ENCODE assay signal across 24 cellular contexts in the genomic region with DNA sequence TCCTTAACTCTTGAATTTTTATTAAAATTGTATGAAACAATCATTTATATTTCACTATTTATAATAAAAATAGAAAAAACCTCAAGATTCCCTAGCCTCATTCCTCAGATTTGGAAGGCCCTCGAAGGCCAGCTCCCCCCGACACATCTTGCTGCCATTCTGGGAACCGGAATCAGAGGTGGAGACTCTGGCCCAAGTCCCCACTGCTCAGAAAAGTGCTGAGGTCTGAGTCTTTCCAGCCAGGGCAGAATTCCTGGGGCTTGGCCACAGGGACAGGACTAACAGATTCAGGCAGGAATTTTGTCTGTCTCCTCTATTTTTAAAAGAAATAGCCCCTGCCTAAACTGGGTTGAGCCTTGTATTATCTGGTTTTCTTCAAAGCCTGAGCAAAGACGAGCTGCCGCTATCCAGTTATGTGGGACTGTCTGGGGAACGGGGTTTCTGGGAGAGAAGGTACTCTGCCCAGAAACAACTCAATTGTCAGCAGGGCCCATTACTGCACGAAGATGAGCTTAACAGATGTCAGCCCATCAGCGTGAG.
A peak's percentile ranks its signal among the peaks of the same experiment; 100 is the strongest.
DNase-seq lines count a peak whose midpoint lies in the region; ATAC-seq and TF ChIP-seq lines count a peak whose summit lies in the region.
"Had no signal": no experiment of that assay in that cellular context is flagged by ENCODE, and none has a peak within 500 bp of the region (broad histone marks: within the 10 kb centered on the region; RNA-seq: fewer than 3 reads in every experiment).

No MANE protein-coding gene starts in this region.

- H3K27me3 ChIP-seq in adrenal gland, result no peaks in the 10 kb centered on the region
- no peaks in the 10 kb centered on the region for H3K27me3 ChIP-seq in smooth muscle cell (ENCODE audit: low read depth)

- TF ChIP-seq CTCF in adrenal gland (IDR thresholded peaks at IDR 0.05) (no peak), smooth muscle cell (IDR thresholded peaks at IDR 0.05; ENCODE audit: borderline replicate concordance, insufficient read depth, poor library complexity, severe bottlenecking) (no peak)

- no peaks in the 10 kb centered on the region for H3K79me2 ChIP-seq in smooth muscle cell (ENCODE audit: low read depth)

- H2AFZ ChIP-seq in smooth muscle cell (ENCODE audit: low read depth), result peak overlapping the region; percentile 81
- H2AFZ ChIP-seq: PC-9 had no signal

- H3K9ac ChIP-seq in smooth muscle cell (ENCODE audit: low read depth), result no peak overlapping the region
- H3K9ac ChIP-seq: BLaER1, SK-N-SH had no signal

- no peaks in the 10 kb centered on the region for H3K36me3 ChIP-seq in adrenal gland (replicated peaks in 1 of 2)
- no peaks in the 10 kb centered on the region for H3K36me3 ChIP-seq in smooth muscle cell (ENCODE audit: low read depth)
- H3K36me3 ChIP-seq: BLaER1 had no signal

- H3K4me1 Mint-ChIP-seq in natural killer cell treated with Interleukin-12 subunit alpha and Interleukin-12 subunit beta and Interleukin-15 and Interleukin-18, amount 100 ng/mL, for 72 hours (ENCODE audit: low read depth in 2 of 2), result no peaks in the 10 kb centered on the region
- H3K4me1 Mint-ChIP-seq in activated naive CD4-positive, alpha-beta T cell treated with anti-CD3 and anti-CD28 coated beads, Interleukin-2, amount 10 ng/mL, durations not matched to agents 7 days and 5 days, result no peaks in the 10 kb centered on the region

- peaks cover 14% of the 10 kb centered on the region for H3F3A ChIP-seq in smooth muscle cell (ENCODE audit: low read depth)

- peaks cover 15% of the 10 kb centered on the region in 2 donors for H3K27me3 Mint-ChIP-seq in natural killer cell treated with Interleukin-12 subunit alpha and Interleukin-12 subunit beta and Interleukin-15 and Interleukin-18, amount 100 ng/mL, for 72 hours
- H3K27me3 Mint-ChIP-seq in activated naive CD4-positive, alpha-beta T cell treated with anti-CD3 and anti-CD28 coated beads, Interleukin-2, amount 10 ng/mL, durations not matched to agents 7 days and 5 days, result no peaks in the 10 kb centered on the region

- H3K4me3 ChIP-seq in adrenal gland (no peak overlapping the region), smooth muscle cell (no peak overlapping the region)
- H3K4me3 ChIP-seq: BLaER1, GM12878, PC-9 had no signal

- H3K27ac Mint-ChIP-seq in natural killer cell treated with Interleukin-12 subunit alpha and Interleukin-12 subunit beta and Interleukin-15 and Interleukin-18, amount 100 ng/mL, for 72 hours, result no peak overlapping the region
- H3K27ac Mint-ChIP-seq in activated naive CD4-positive, alpha-beta T cell treated with anti-CD3 and anti-CD28 coated beads, Interleukin-2, amount 10 ng/mL, durations not matched to agents 7 days and 5 days, result no peak overlapping the region
- H3K27ac Mint-ChIP-seq: CD4-positive, CD25-positive, alpha-beta regulatory T cell had no signal

- no peak for TF ChIP-seq POLR2A in adrenal gland (IDR thresholded peaks at IDR 0.05)

- intact Hi-C loops in adrenal gland (cut with DNase I), result no loop called here

- WGBS in adrenal gland, 4 donors, result 72 to 78% (median 76%) methylated on average over 8 of the region's 8 CpGs
- 27% methylated on average over 8 of the region's 8 CpGs for WGBS in smooth muscle cell (ENCODE audit: low lambda C conversion rate)

- peaks cover 11 to 12% of the 10 kb centered on the region in 2 donors for H3K4me1 ChIP-seq in adrenal gland (replicated peaks in 1 of 2)
- peaks cover 36% of the 10 kb centered on the region for H3K4me1 ChIP-seq in smooth muscle cell (ENCODE audit: low read depth)

- DNase-seq in ELF-1 (ENCODE audit: low read depth, low spot score) (peak; percentile 41), adrenal gland (peak in 1 of 7 donors; percentile 45), medulla oblongata (ENCODE audit: extremely low spot score) (peak; percentile 48), smooth muscle cell (lab: John Stamatoyannopoulos, UW; ENCODE audit: unreplicated experiment) (no peak)
- DNase-seq in stimulated activated CD4-positive, alpha-beta T cell treated with anti-CD3 and anti-CD28 coated beads, Interleukin-12 subunit alpha, Interleukin-12 subunit beta, amount 100 ng/mL, for 4 hours, result no peak
- no peak for DNase-seq in effector CD4-positive, alpha-beta T cell
- no peak for DNase-seq in natural killer cell treated with Interleukin-12 subunit alpha and Interleukin-12 subunit beta and Interleukin-15 and Interleukin-18, amount 100 ng/mL, for 72 hours (ENCODE audit: low spot score)
- no peak for DNase-seq in activated naive CD4-positive, alpha-beta T cell treated with anti-CD3 and anti-CD28 coated beads, Interleukin-2, amount 10 ng/mL, durations not matched to agents 7 days and 5 days
- DNase-seq: CD4-positive, CD25-positive, alpha-beta regulatory T cell; DMS53; GDM1; NCI-H1048; NCI-H1417; NCI-H1694; NCI-H2081; NCI-H2227 treated with DMSO at 0.1 percent for 48 hours; NCI-H526 treated with DMSO at 0.1 percent for 48 hours; PC-9; RPMI8226; SHP77; SK-N-SH had no signal

- H3K9me3 ChIP-seq in adrenal gland (replicated peaks in 1 of 3) (no peaks in the 10 kb centered on the region), smooth muscle cell (replicated peaks; ENCODE audit: low read depth) (no peaks in the 10 kb centered on the region)
- H3K9me3 ChIP-seq: BLaER1, SK-N-SH had no signal

- no peak for ATAC-seq in natural killer cell treated with Interleukin-12 subunit alpha and Interleukin-12 subunit beta and Interleukin-15 and Interleukin-18, amount 100 ng/mL, for 72 hours
- ATAC-seq: GM12878, HCT116 had no signal

- H3K9me3 Mint-ChIP-seq in natural killer cell treated with Interleukin-12 subunit alpha and Interleukin-12 subunit beta and Interleukin-15 and Interleukin-18, amount 100 ng/mL, for 72 hours, result no peaks in the 10 kb centered on the region
- no peaks in the 10 kb centered on the region for H3K9me3 Mint-ChIP-seq in activated naive CD4-positive, alpha-beta T cell treated with anti-CD3 and anti-CD28 coated beads, Interleukin-2, amount 10 ng/mL, durations not matched to agents 7 days and 5 days

- peak overlapping the region; percentile 33 for H3K4me2 ChIP-seq in smooth muscle cell
- H3K4me2 ChIP-seq: BLaER1, PC-9, SK-N-SH had no signal

- CTCF ChIA-PET in activated naive CD4-positive, alpha-beta T cell treated with anti-CD3 and anti-CD28 coated beads, Interleukin-2, amount 10 ng/mL, durations not matched to agents 7 days and 5 days (lab: Charles Lee), result no interaction called here

- H3K27ac ChIP-seq in adrenal gland, result peak overlapping the region in 4 of 5 donors; percentile 1 to 61 (median 44)
- H3K27ac ChIP-seq in smooth muscle cell (ENCODE audit: low read depth), result peak overlapping the region; percentile 39
- H3K27ac ChIP-seq: BLaER1, PC-9 had no signal

- no peaks in the 10 kb centered on the region for H4K20me1 ChIP-seq in smooth muscle cell (ENCODE audit: low read depth)
- H4K20me1 ChIP-seq: BLaER1 had no signal

- H3K4me3 Mint-ChIP-seq in natural killer cell treated with Interleukin-12 subunit alpha and Interleukin-12 subunit beta and Interleukin-15 and Interleukin-18, amount 100 ng/mL, for 72 hours, result no peak overlapping the region
- no peak overlapping the region for H3K4me3 Mint-ChIP-seq in activated naive CD4-positive, alpha-beta T cell treated with anti-CD3 and anti-CD28 coated beads, Interleukin-2, amount 10 ng/mL, durations not matched to agents 7 days and 5 days
- H3K4me3 Mint-ChIP-seq: CD4-positive, CD25-positive, alpha-beta regulatory T cell had no signal

- no peaks in the 10 kb centered on the region for H3K36me3 Mint-ChIP-seq in natural killer cell treated with Interleukin-12 subunit alpha and Interleukin-12 subunit beta and Interleukin-15 and Interleukin-18, amount 100 ng/mL, for 72 hours
- no peaks in the 10 kb centered on the region for H3K36me3 Mint-ChIP-seq in activated naive CD4-positive, alpha-beta T cell treated with anti-CD3 and anti-CD28 coated beads, Interleukin-2, amount 10 ng/mL, durations not matched to agents 7 days and 5 days
- H3K36me3 Mint-ChIP-seq: CD4-positive, CD25-positive, alpha-beta regulatory T cell had no signal

Comparison
In these comparisons a context has a peak if more than half of its experiments do, and no peak if none do; other contexts are left out.
1. DNase-seq: peak in ELF-1 (single experiment) and medulla oblongata (single experiment); none in smooth muscle cell (single experiment), stimulated activated CD4-positive, alpha-beta T cell treated with anti-CD3 and anti-CD28 coated beads, Interleukin-12 subunit alpha, Interleukin-12 subunit beta, amount 100 ng/mL, for 4 hours (single experiment), effector CD4-positive, alpha-beta T cell (single experiment), natural killer cell treated with Interleukin-12 subunit alpha and Interleukin-12 subunit beta and Interleukin-15 and Interleukin-18, amount 100 ng/mL, for 72 hours (single experiment) and activated naive CD4-positive, alpha-beta T cell treated with anti-CD3 and anti-CD28 coated beads, Interleukin-2, amount 10 ng/mL, durations not matched to agents 7 days and 5 days (single experiment).